21 cellular contexts compared by ENCODE assay signal in genomic region chr4:80268936-80269335, GRCh38.
DNase-seq lines count a peak whose midpoint lies in the region; ATAC-seq, FAIRE-seq and TF ChIP-seq lines count a peak whose summit lies in the region.
"Had no signal": no experiment of that assay in that cellular context is flagged by ENCODE, and none has a peak within 500 bp of the region (broad histone marks: within the 10 kb centered on the region; RNA-seq: fewer than 3 reads in every experiment).

No MANE protein-coding gene starts in this region.

- in situ Hi-C loops in astrocyte of the cerebellum (cut with HindIII; ENCODE audit: low sequenced_read_pairs), result no loop called here

- peaks cover 6% of the 10 kb centered on the region; the same call in 1 of the 2 replicates for H3K9me3 ChIP-seq in iPS-20b (ENCODE audit: insufficient read depth, low read depth, low read length)
- H3K9me3 ChIP-seq: body of pancreas had no signal

- no peaks in the 10 kb centered on the region for H3K36me3 ChIP-seq in ACC112 (ENCODE audit: insufficient read depth, low read length)
- H3K36me3 ChIP-seq in iPS-20b (ENCODE audit: insufficient read depth, low read depth, low read length), result no peaks in the 10 kb centered on the region

- peaks cover 37% of the 10 kb centered on the region for H3K4me1 ChIP-seq in ACC112 (ENCODE audit: control insufficient read depth, insufficient read depth, low read length, unreplicated experiment)
- H3K4me1 ChIP-seq in iPS-20b (ENCODE audit: insufficient read depth, low read length), result peaks cover 12% of the 10 kb centered on the region; the same call in 1 of the 2 replicates

- no peak for FAIRE-seq in RCC 7860 (lab: Jason Lieb, UNC)
- FAIRE-seq: A204.1, TTC549 had no signal

- H2AFZ ChIP-seq in ACC112 (ENCODE audit: low read length, unreplicated experiment), result peak overlapping the region; percentile 27

- H3K27ac ChIP-seq in ACC112 (ENCODE audit: low read depth, low read length), result peak overlapping the region; percentile 44; the same call in 1 of the 2 replicates
- H3K27ac ChIP-seq in iPS-20b (ENCODE audit: low read length), result no peak overlapping the region
- H3K27ac ChIP-seq: body of pancreas had no signal

- no peak for ATAC-seq in HG03280 (IDR thresholded peaks at IDR 0.05; ENCODE audit: unreplicated experiment)
- ATAC-seq: body of pancreas; CD8-positive, alpha-beta T cell; stimulated activated naive CD8-positive, alpha-beta T cell treated with anti-CD3 and anti-CD28 coated beads, Interleukin-15, Interleukin-2, amounts not matched to agents 100 U/mL and 50 U/mL, for 24 hours had no signal

- peak overlapping the region; percentile 91 for H3K4me3 ChIP-seq in ACC112 (ENCODE audit: low read depth, low read length)
- H3K4me3 ChIP-seq in astrocyte of the cerebellum (ENCODE audit: low read depth, low read length), result peak overlapping the region; percentile 72
- peak overlapping the region; percentile 46; the same call in 1 of the 2 replicates for H3K4me3 ChIP-seq in iPS-20b (ENCODE audit: low read length)
- H3K4me3 ChIP-seq: body of pancreas had no signal

- peak; percentile 14 for DNase-seq in HCEC 1CT
- DNase-seq in astrocyte of the cerebellum (ENCODE audit: low read depth), result no peak
- no peak for DNase-seq in hippocampal formation (lab: John Stamatoyannopoulos, UW)
- DNase-seq in RCC 7860 (ENCODE audit: low spot score), result no peak
- DNase-seq in anterior cingulate cortex (lab: John Stamatoyannopoulos, UW), result no peak
- DNase-seq: activated CD4-positive, alpha-beta T cell treated with anti-CD3 and anti-CD28 coated beads, Interleukin-2, amount 10 ng/mL, durations not matched to agents 24 days and 14 days; body of pancreas; CD8-positive, alpha-beta T cell; DMS79; head of caudate nucleus; islet precursor cell; MV-4-11; NCI-H2081 treated with DMSO at 0.1 percent for 48 hours; NCI-H526 treated with DMSO at 0.1 percent for 48 hours; stimulated activated naive CD8-positive, alpha-beta T cell treated with anti-CD3 and anti-CD28 coated beads, Interleukin-15, Interleukin-2, amounts not matched to agents 100 U/mL and 50 U/mL, for 24 hours; trophoblast cell had no signal

- H3K27me3 ChIP-seq in ACC112 (ENCODE audit: insufficient read depth, low read length) (no peaks in the 10 kb centered on the region), iPS-20b (ENCODE audit: insufficient read depth, low read length) (peaks cover 93% of the 10 kb centered on the region)

- no peak overlapping the region for H3K9ac ChIP-seq in iPS-20b (ENCODE audit: low read depth, low read length)

- peaks cover 73% of the 10 kb centered on the region for H3K79me2 ChIP-seq in ACC112 (ENCODE audit: control insufficient read depth, insufficient read depth, low read length, unreplicated experiment)

- TF ChIP-seq CTCF in astrocyte of the cerebellum (IDR thresholded peaks at IDR 0.05; ENCODE audit: low read depth, low read length, missing control alignments), result no peak
